1 cellular context compared by ENCODE assay signal in the genomic region with DNA sequence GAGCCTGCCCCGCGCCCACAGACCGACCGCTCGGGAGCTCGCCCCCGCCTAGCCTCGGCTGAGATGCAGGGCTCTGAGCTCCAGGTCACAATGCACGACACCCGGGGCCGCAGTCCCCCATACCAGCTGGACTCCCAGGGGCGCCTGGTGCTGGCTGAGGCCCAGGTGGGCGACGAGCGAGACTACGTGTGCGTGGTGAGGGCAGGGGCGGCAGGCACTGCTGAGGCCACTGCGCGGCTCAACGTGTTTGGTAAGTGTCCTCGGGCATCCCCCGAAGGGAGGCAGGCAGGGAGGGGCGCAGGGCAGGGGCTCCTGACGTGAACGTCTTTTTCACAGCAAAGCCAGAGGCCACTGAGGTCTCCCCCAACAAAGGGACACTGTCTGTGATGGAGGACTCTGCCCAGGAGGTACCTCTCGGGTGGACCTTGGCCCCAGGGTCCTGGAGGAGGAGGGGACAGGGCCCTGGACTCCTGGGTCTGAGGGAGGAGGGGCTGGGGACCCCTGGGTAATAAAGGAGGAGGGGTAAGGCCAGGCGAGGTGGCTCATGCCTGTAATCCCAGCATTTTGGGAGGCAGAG.
A peak's percentile ranks its signal among the peaks of the same experiment; 100 is the strongest.
TF ChIP-seq lines count a peak whose summit lies in the region.

No MANE protein-coding gene starts in this region.

TF ChIP-seq in HepG2, 621 proteins besides CTCF, POLR2A, EP300 and RAD21 (continued from another document and continues in another):
- TF ChIP-seq, protein P1, sequence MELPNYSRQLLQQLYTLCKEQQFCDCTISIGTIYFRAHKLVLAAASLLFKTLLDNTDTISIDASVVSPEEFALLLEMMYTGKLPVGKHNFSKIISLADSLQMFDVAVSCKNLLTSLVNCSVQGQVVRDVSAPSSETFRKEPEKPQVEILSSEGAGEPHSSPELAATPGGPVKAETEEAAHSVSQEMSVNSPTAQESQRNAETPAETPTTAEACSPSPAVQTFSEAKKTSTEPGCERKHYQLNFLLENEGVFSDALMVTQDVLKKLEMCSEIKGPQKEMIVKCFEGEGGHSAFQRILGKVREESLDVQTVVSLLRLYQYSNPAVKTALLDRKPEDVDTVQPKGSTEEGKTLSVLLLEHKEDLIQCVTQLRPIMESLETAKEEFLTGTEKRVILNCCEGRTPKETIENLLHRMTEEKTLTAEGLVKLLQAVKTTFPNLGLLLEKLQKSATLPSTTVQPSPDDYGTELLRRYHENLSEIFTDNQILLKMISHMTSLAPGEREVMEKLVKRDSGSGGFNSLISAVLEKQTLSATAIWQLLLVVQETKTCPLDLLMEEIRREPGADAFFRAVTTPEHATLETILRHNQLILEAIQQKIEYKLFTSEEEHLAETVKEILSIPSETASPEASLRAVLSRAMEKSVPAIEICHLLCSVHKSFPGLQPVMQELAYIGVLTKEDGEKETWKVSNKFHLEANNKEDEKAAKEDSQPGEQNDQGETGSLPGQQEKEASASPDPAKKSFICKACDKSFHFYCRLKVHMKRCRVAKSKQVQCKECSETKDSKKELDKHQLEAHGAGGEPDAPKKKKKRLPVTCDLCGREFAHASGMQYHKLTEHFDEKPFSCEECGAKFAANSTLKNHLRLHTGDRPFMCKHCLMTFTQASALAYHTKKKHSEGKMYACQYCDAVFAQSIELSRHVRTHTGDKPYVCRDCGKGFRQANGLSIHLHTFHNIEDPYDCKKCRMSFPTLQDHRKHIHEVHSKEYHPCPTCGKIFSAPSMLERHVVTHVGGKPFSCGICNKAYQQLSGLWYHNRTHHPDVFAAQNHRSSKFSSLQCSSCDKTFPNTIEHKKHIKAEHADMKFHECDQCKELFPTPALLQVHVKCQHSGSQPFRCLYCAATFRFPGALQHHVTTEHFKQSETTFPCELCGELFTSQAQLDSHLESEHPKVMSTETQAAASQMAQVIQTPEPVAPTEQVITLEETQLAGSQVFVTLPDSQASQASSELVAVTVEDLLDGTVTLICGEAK (IDR thresholded peaks at IDR 0.05) = no peak
- TF ChIP-seq, protein P1 (CRISPR knock-in tag; IDR thresholded peaks at IDR 0.05) = no peak
- TF ChIP-seq RELA (CRISPR knock-in tag; IDR thresholded peaks at IDR 0.05) (no peak), ZKSCAN1 (IDR thresholded peaks at IDR 0.05; ENCODE audit: low read length) (no peak), ZNF75D (CRISPR knock-in tag; IDR thresholded peaks at IDR 0.05; ENCODE audit: borderline replicate concordance) (no peak), ZNF205 (CRISPR knock-in tag; IDR thresholded peaks at IDR 0.05) (peak; percentile 51; the same call in 1 of the 2 replicates), RORA (CRISPR knock-in tag; IDR thresholded peaks at IDR 0.05) (no peak), RBM39 (IDR thresholded peaks at IDR 0.05; ENCODE audit: low read depth, low read length, poor library complexity, severe bottlenecking) (no peak), ZNF776 (CRISPR knock-in tag; IDR thresholded peaks at IDR 0.05) (no peak), ZIK1 (CRISPR knock-in tag; IDR thresholded peaks at IDR 0.05; ENCODE audit: borderline replicate concordance, low read depth) (no peak), ETV6 (CRISPR knock-in tag; conservative IDR thresholded peaks at IDR 0.05) (no peak), BRD4 (CRISPR knock-in tag; IDR thresholded peaks at IDR 0.05) (no peak), AGO1 (IDR thresholded peaks at IDR 0.05; ENCODE audit: low read depth, low read length, poor library complexity, severe bottlenecking) (no peak), IRF2 (CRISPR knock-in tag; IDR thresholded peaks at IDR 0.05) (no peak), ZNF713 (CRISPR knock-in tag; IDR thresholded peaks at IDR 0.05) (no peak), SMAD9 (CRISPR knock-in tag; IDR thresholded peaks at IDR 0.05) (no peak), SIX1 (CRISPR knock-in tag; IDR thresholded peaks at IDR 0.05; ENCODE audit: borderline replicate concordance) (no peak), HDAC1 (CRISPR knock-in tag; IDR thresholded peaks at IDR 0.05) (peak; percentile 83), ZNF747 (CRISPR knock-in tag; IDR thresholded peaks at IDR 0.05; ENCODE audit: borderline replicate concordance) (peak; percentile 76; the same call in 1 of the 2 replicates), TARDBP (CRISPR knock-in tag; IDR thresholded peaks at IDR 0.05) (peak; percentile 68), FIP1L1 (IDR thresholded peaks at IDR 0.05; ENCODE audit: borderline replicate concordance, insufficient read depth, low read depth, low read length) (no peak), ZSCAN30 (CRISPR knock-in tag; IDR thresholded peaks at IDR 0.05) (no peak), SKI (IDR thresholded peaks at IDR 0.05; ENCODE audit: partially characterized antibody) (no peak), KAT2B (IDR thresholded peaks at IDR 0.05; ENCODE audit: borderline replicate concordance, low read depth, low read length) (no peak), MTF1 (CRISPR knock-in tag; IDR thresholded peaks at IDR 0.05) (no peak), ZNF616 (CRISPR knock-in tag; IDR thresholded peaks at IDR 0.05; ENCODE audit: low read depth) (no peak)
- TF ChIP-seq, protein P2, sequence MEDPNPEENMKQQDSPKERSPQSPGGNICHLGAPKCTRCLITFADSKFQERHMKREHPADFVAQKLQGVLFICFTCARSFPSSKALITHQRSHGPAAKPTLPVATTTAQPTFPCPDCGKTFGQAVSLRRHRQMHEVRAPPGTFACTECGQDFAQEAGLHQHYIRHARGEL (CRISPR knock-in tag; IDR thresholded peaks at IDR 0.05) = no peak
- TF ChIP-seq, protein P3, sequence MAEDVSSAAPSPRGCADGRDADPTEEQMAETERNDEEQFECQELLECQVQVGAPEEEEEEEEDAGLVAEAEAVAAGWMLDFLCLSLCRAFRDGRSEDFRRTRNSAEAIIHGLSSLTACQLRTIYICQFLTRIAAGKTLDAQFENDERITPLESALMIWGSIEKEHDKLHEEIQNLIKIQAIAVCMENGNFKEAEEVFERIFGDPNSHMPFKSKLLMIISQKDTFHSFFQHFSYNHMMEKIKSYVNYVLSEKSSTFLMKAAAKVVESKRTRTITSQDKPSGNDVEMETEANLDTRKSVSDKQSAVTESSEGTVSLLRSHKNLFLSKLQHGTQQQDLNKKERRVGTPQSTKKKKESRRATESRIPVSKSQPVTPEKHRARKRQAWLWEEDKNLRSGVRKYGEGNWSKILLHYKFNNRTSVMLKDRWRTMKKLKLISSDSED (CRISPR knock-in tag; IDR thresholded peaks at IDR 0.05) = no peak
- TF ChIP-seq, protein P4, sequence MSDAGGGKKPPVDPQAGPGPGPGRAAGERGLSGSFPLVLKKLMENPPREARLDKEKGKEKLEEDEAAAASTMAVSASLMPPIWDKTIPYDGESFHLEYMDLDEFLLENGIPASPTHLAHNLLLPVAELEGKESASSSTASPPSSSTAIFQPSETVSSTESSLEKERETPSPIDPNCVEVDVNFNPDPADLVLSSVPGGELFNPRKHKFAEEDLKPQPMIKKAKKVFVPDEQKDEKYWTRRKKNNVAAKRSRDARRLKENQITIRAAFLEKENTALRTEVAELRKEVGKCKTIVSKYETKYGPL (CRISPR knock-in tag; IDR thresholded peaks at IDR 0.05) = no peak
- TF ChIP-seq, protein P5, sequence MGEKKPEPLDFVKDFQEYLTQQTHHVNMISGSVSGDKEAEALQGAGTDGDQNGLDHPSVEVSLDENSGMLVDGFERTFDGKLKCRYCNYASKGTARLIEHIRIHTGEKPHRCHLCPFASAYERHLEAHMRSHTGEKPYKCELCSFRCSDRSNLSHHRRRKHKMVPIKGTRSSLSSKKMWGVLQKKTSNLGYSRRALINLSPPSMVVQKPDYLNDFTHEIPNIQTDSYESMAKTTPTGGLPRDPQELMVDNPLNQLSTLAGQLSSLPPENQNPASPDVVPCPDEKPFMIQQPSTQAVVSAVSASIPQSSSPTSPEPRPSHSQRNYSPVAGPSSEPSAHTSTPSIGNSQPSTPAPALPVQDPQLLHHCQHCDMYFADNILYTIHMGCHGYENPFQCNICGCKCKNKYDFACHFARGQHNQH (CRISPR knock-in tag; IDR thresholded peaks at IDR 0.05) = peak; percentile 59; the same call in 1 of the 2 replicates
- TF ChIP-seq, protein P6, sequence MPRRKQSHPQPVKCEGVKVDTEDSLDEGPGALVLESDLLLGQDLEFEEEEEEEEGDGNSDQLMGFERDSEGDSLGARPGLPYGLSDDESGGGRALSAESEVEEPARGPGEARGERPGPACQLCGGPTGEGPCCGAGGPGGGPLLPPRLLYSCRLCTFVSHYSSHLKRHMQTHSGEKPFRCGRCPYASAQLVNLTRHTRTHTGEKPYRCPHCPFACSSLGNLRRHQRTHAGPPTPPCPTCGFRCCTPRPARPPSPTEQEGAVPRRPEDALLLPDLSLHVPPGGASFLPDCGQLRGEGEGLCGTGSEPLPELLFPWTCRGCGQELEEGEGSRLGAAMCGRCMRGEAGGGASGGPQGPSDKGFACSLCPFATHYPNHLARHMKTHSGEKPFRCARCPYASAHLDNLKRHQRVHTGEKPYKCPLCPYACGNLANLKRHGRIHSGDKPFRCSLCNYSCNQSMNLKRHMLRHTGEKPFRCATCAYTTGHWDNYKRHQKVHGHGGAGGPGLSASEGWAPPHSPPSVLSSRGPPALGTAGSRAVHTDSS (CRISPR knock-in tag; conservative IDR thresholded peaks at IDR 0.05) = no peak
- TF ChIP-seq, protein P7, sequence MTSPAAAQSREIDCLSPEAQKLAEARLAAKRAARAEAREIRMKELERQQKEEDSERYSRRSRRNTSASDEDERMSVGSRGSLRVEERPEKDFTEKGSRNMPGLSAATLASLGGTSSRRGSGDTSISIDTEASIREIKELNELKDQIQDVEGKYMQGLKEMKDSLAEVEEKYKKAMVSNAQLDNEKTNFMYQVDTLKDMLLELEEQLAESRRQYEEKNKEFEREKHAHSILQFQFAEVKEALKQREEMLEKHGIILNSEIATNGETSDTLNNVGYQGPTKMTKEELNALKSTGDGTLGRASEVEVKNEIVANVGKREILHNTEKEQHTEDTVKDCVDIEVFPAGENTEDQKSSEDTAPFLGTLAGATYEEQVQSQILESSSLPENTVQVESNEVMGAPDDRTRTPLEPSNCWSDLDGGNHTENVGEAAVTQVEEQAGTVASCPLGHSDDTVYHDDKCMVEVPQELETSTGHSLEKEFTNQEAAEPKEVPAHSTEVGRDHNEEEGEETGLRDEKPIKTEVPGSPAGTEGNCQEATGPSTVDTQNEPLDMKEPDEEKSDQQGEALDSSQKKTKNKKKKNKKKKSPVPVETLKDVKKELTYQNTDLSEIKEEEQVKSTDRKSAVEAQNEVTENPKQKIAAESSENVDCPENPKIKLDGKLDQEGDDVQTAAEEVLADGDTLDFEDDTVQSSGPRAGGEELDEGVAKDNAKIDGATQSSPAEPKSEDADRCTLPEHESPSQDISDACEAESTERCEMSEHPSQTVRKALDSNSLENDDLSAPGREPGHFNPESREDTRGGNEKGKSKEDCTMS (CRISPR knock-in tag; conservative IDR thresholded peaks at IDR 0.05) = no peak
- TF ChIP-seq, protein P8, sequence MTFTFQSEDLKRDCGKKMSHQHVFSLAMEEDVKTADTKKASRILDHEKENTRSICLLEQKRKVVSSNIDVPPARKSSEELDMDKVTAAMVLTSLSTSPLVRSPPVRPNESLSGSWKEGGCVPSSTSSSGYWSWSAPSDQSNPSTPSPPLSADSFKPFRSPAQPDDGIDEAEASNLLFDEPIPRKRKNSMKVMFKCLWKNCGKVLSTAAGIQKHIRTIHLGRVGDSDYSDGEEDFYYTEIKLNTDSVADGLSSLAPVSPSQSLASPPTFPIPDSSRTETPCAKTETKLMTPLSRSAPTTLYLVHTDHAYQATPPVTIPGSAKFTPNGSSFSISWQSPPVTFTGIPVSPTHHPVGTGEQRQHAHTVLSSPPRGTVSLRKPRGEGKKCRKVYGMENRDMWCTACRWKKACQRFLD (CRISPR knock-in tag; IDR thresholded peaks at IDR 0.05; ENCODE audit: borderline replicate concordance) = no peak
- TF ChIP-seq, protein P9, sequence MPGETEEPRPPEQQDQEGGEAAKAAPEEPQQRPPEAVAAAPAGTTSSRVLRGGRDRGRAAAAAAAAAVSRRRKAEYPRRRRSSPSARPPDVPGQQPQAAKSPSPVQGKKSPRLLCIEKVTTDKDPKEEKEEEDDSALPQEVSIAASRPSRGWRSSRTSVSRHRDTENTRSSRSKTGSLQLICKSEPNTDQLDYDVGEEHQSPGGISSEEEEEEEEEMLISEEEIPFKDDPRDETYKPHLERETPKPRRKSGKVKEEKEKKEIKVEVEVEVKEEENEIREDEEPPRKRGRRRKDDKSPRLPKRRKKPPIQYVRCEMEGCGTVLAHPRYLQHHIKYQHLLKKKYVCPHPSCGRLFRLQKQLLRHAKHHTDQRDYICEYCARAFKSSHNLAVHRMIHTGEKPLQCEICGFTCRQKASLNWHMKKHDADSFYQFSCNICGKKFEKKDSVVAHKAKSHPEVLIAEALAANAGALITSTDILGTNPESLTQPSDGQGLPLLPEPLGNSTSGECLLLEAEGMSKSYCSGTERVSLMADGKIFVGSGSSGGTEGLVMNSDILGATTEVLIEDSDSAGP (CRISPR knock-in tag; IDR thresholded peaks at IDR 0.05; ENCODE audit: borderline replicate concordance) = 0 out of 2 replicates have a peak, but pooled peaks have one; percentile 31
- TF ChIP-seq, protein P10, sequence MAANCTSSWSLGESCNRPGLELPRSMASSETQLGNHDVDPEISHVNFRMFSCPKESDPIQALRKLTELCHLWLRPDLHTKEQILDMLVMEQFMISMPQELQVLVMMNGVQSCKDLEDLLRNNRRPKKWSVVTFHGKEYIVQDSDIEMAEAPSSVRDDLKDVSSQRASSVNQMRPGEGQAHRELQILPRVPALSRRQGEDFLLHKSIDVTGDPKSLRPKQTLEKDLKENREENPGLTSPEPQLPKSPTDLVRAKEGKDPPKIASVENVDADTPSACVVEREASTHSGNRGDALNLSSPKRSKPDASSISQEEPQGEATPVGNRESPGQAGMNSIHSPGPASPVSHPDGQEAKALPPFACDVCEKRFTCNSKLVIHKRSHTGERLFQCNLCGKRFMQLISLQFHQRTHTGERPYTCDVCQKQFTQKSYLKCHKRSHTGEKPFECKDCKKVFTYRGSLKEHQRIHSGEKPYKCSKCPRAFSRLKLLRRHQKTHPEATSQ (CRISPR knock-in tag; IDR thresholded peaks at IDR 0.05; ENCODE audit: borderline replicate concordance) = no peak
